ENCODE assay signal across 9 cellular contexts in the genomic region with DNA sequence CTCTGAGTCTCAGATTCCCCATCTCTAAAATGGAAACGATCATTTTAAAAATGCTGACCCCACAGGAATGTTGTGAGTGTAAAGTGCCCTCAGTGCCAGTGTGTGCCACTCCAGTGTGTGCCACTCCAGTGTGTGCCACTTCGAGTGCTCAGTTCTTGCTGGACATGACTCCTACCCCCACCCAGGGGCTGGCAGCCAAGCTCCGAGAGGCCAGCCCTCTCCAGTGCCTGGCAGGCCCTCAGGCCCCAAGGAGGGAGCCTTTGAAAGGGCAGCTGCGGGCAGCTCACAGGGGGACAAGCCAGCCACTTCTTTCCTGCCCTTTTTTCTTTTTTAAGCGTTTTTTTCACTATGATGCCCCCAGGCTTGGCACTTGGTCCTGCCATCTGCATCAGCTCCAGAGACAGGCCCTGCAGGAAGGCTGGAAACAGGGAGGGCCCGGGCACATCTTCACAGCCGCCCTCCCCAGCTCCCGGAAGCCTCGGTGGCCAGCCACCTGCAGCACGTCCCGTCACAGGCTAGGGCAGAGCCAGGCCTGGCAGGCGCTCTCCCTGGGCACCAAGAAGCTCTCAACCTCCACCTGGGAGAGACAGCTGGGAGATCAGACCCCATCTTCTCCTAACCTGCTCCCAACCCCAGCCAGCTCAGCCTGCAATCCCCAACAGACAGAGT. TPM values are rescaled to one million over a fixed set of nuclear protein-coding genes. Genes with fewer than 3 reads are reported as not detected.
DNase-seq lines count a peak whose midpoint lies in the region; ATAC-seq and TF ChIP-seq lines count a peak whose summit lies in the region.
"Had no signal": no experiment of that assay in that cellular context is flagged by ENCODE, and none has a peak within 500 bp of the region (broad histone marks: within the 10 kb centered on the region; RNA-seq: fewer than 3 reads in every experiment).

No MANE protein-coding gene starts in this region.

- BruUV-seq in PC-9 (replicated peaks; lab: Mats Ljungman, UMichigan) = no TSS peak

- H3K36me3 Mint-ChIP-seq in glutamatergic neuron (ENCODE audit: unreplicated experiment) (peaks cover 4% of the 10 kb centered on the region), nephron (ENCODE audit: low read depth) (peaks cover 15% of the 10 kb centered on the region)
- H3K36me3 Mint-ChIP-seq: immature natural killer cell had no signal

- H3K27ac Mint-ChIP-seq in glutamatergic neuron (ENCODE audit: unreplicated experiment) = peak overlapping the region; percentile 17
- peak overlapping the region; percentile 68 to 95 (median 89) for H3K27ac Mint-ChIP-seq in nephron

- peaks cover 82% of the 10 kb centered on the region for H3K79me2 ChIP-seq in PC-9 (ENCODE audit: low read depth)

- H3K4me1 Mint-ChIP-seq in glutamatergic neuron (ENCODE audit: low read depth, unreplicated experiment) (peaks cover 30% of the 10 kb centered on the region), nephron (peaks cover 59% of the 10 kb centered on the region)

- H3K4me3 ChIP-seq in upper lobe of left lung (no peak overlapping the region), HAP-1 (no peak overlapping the region), PC-9 (no peak overlapping the region)

- CTCF ChIA-PET in PC-9 (lab: Charles Lee) = no interaction called here

- H3K27me3 ChIP-seq in upper lobe of left lung = no peaks in the 10 kb centered on the region
- no peaks in the 10 kb centered on the region for H3K27me3 ChIP-seq in HAP-1 (ENCODE audit: low read depth)
- H3K27me3 ChIP-seq in PC-9 (ENCODE audit: insufficient read depth, low read depth) = no peaks in the 10 kb centered on the region

- DNase-seq in NCI-H2196 (lab: John Stamatoyannopoulos, UW; ENCODE audit: unreplicated experiment) (peak; percentile 31), NCI-H2196 treated with DMSO at 0.1 percent for 48 hours (lab: John Stamatoyannopoulos, UW; ENCODE audit: unreplicated experiment) (no peak), glutamatergic neuron (no peak), upper lobe of left lung (peak; percentile 84 to 87), HAP-1 (ENCODE audit: low spot score in 2 of 2) (no peak), PC-9 (no peak)
- DNase-seq: immature natural killer cell had no signal

- 37 to 47% methylated on average over 6 to 12 of the region's 12 CpGs for WGBS in upper lobe of left lung, 2 donors

- in situ Hi-C loops in HAP-1 (cut with MboI; ENCODE audit: low sequenced_read_pairs) = no loop called here

- TF ChIP-seq CTCF in glutamatergic neuron (IDR thresholded peaks at IDR 0.05; ENCODE audit: partially characterized antibody, unreplicated experiment) (no peak), nephron (IDR thresholded peaks at IDR 0.05; ENCODE audit: unreplicated experiment in 3 of 3) (no peak), upper lobe of left lung (IDR thresholded peaks at IDR 0.05) (no peak), PC-9 (conservative IDR thresholded peaks at IDR 0.05) (no peak)

- H3K36me3 ChIP-seq in upper lobe of left lung = peaks cover 0 to 9% (median 3%) of the 10 kb centered on the region in 4 donors
- peaks cover 2% of the 10 kb centered on the region; the same call in 1 of the 2 replicates for H3K36me3 ChIP-seq in HAP-1 (replicated peaks)
- H3K36me3 ChIP-seq in PC-9 (ENCODE audit: low read depth) = no peaks in the 10 kb centered on the region; the same call in 1 of the 2 replicates

- peak in 1 of 4 donors; percentile 67 for TF ChIP-seq EP300 in upper lobe of left lung (IDR thresholded peaks at IDR 0.05)

- intact Hi-C loops in PC-9 (cut with micrococcal nuclease; ENCODE audit: unreplicated experiment) = no loop called here

- H3K27ac ChIP-seq in upper lobe of left lung = peak overlapping the region; percentile 70 to 79 (median 74)
- H3K27ac ChIP-seq in PC-9 = no peak overlapping the region

- TF ChIP-seq POLR2A in upper lobe of left lung (IDR thresholded peaks at IDR 0.05) = no peak

- no peaks in the 10 kb centered on the region for H3K9me2 ChIP-seq in PC-9 (ENCODE audit: insufficient read depth)

- H2AFZ ChIP-seq in PC-9 = no peak overlapping the region

- H3K4me3 Mint-ChIP-seq in glutamatergic neuron (ENCODE audit: unreplicated experiment) = no peak overlapping the region
- H3K4me3 Mint-ChIP-seq in nephron = no peak overlapping the region
- H3K4me3 Mint-ChIP-seq: immature natural killer cell had no signal

- H4K20me1 ChIP-seq in PC-9 (ENCODE audit: insufficient read depth) = peaks cover 63% of the 10 kb centered on the region

- H3K9me3 ChIP-seq in upper lobe of left lung = no peaks in the 10 kb centered on the region
- H3K9me3 ChIP-seq in HAP-1 = no peaks in the 10 kb centered on the region
- no peaks in the 10 kb centered on the region for H3K9me3 ChIP-seq in PC-9 (ENCODE audit: insufficient read depth, low read depth)

- H3K9me3 Mint-ChIP-seq in glutamatergic neuron (ENCODE audit: unreplicated experiment) (peaks cover 5% of the 10 kb centered on the region), nephron (no peaks in the 10 kb centered on the region)
- H3K9me3 Mint-ChIP-seq: immature natural killer cell had no signal

- POLR2A ChIA-PET in PC-9 (lab: Charles Lee; ENCODE audit: unreplicated experiment) = no interaction called here

- H3K4me1 ChIP-seq in upper lobe of left lung (peaks cover 41 to 47% (median 42%) of the 10 kb centered on the region in 4 donors), HAP-1 (no peaks in the 10 kb centered on the region), PC-9 (replicated peaks; ENCODE audit: insufficient read depth) (peaks cover 33% of the 10 kb centered on the region)

- H3K4me2 ChIP-seq in PC-9 = no peak overlapping the region

- H3K27me3 Mint-ChIP-seq in glutamatergic neuron (ENCODE audit: unreplicated experiment) (peaks cover 21% of the 10 kb centered on the region), nephron (ENCODE audit: low read depth) (no peaks in the 10 kb centered on the region)

- peaks cover 37% of the 10 kb centered on the region for H3F3A ChIP-seq in PC-9 (ENCODE audit: insufficient read depth, low read depth)

- ATAC-seq in upper lobe of left lung (ENCODE audit: low FRiP score in 2 of 2) (peak; percentile 50 to 79), GM21390 (IDR thresholded peaks at IDR 0.05; ENCODE audit: unreplicated experiment) (no peak)

RNA-seq across cellular contexts. Expression of a gene that starts 29.8 kb away (rescaled TPM):
- total RNA-seq in glutamatergic neuron (ENCODE audit: unreplicated experiment) (360 TPM), upper lobe of left lung (100 to 1,000 TPM; 188 to 603 (median 373) TPM), PC-9 (2021) (319 and 368 TPM in 2 replicates)

Comparison
In these comparisons a context has a peak if more than half of its experiments do, and no peak if none do; other contexts are left out.
1. DNase-seq: peak in NCI-H2196 (single experiment) and upper lobe of left lung (2 of 2); none in NCI-H2196 treated with DMSO at 0.1 percent for 48 hours (single experiment), glutamatergic neuron (single experiment), HAP-1 (0 of 2) and PC-9 (0 of 2).